In the genomic region with DNA sequence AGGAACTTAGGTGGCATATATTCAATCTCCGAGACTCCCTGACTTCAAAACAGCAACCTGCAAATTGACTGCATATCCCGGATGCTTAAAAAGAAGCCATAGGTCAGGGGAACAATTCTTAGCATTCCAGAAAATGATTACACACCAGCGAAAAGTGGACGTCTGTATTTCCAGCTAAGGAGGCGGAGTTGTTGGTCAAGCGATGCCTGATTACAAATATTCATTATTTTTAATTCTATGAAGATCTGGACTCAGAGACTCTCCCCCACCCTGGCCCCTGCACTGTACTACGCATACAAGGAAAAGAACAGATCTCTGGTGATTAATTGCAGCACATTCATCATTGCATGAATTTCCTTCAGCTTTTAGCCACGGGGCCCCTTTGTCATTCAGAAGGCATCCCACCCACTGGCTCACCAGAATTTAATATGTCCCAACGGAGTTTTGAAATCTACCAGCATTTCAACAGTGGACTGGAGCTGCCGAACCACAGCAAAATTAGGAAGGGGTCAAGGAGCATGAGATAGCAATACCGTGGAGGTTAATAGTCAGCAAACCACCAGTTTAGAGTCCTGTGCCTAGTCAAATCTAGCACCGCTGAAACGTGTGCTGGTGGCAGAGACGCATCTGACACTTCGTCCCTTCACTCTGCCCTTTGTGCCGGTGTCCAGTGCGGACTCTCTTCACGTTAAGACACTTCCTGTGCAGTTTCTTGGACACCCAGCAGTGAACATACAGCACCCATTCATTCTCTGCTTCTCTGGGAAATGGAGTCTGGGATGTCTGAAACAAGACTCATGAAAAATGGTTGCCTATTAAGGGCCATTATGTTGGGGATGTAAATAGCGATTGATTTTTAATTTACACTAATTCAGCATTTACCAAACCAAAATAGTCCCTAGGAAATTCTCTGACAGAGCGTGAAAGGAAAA, we compare ENCODE assay signal across 7 cellular contexts. TPM values are rescaled to one million over a fixed set of nuclear protein-coding genes. Genes with fewer than 3 reads are reported as not detected.
A peak's percentile ranks its signal among the peaks of the same experiment; 100 is the strongest.
DNase-seq lines count a peak whose midpoint lies in the region; TF ChIP-seq lines count a peak whose summit lies in the region.
"Not testable (repeated sequence)": the region's sequence is repeated elsewhere in the genome, so short reads cannot be mapped to it uniquely, and the experiment has no call there.

No MANE protein-coding gene starts in this region.

- DNase-seq in GM03348 (ENCODE audit: low spot score): peak; percentile 29
- peak; percentile 52 for DNase-seq in RPMI7951 (ENCODE audit: low read depth)
- DNase-seq in cardiac fibroblast (ENCODE audit: low read depth in 2 of 2): peak; percentile 77 to 81
- DNase-seq in fibroblast of gingiva (ENCODE audit: low read depth): peak; percentile 62
- DNase-seq in neural crest cell (ENCODE audit: low read depth, low spot score): not testable (repeated sequence)

- peak overlapping the region; percentile 61 for H3K4me3 Mint-ChIP-seq in neural crest cell

- not testable (repeated sequence) for TF ChIP-seq CTCF in cardiac fibroblast (IDR thresholded peaks at IDR 0.05; ENCODE audit: low read depth, low read length); neural crest cell (conservative IDR thresholded peaks at IDR 0.05)

- peaks cover 53% of the 10 kb centered on the region for H3K4me1 Mint-ChIP-seq in neural crest cell

- H3K27ac ChIP-seq in iPS-18a (ENCODE audit: low read length): not testable (repeated sequence)
- H3K27ac ChIP-seq in skeletal muscle tissue (ENCODE audit: low read depth, low read length): peak overlapping the region; percentile 76

- not testable (repeated sequence) for H3K9me3 Mint-ChIP-seq in neural crest cell

- H3K4me1 ChIP-seq in iPS-18a (ENCODE audit: control insufficient read depth, low read depth, low read length) (peaks cover 28% of the 10 kb centered on the region), skeletal muscle tissue (ENCODE audit: control insufficient read depth in 3 of 3, insufficient read depth in 3 of 3, low read length in 3 of 3) (peaks cover 78 to 87% (median 80%) of the 10 kb centered on the region in 3 donors)

- not testable (repeated sequence) for H3K36me3 ChIP-seq in iPS-18a (ENCODE audit: control insufficient read depth, low read depth, low read length); skeletal muscle tissue (ENCODE audit: control insufficient read depth in 3 of 3, insufficient read depth in 3 of 3, low read length in 3 of 3)

- not testable (repeated sequence) for H3K36me3 Mint-ChIP-seq in neural crest cell (ENCODE audit: low read depth)

- peak overlapping the region; percentile 91 for H3K27ac Mint-ChIP-seq in neural crest cell (ENCODE audit: unreplicated experiment)

- H3K4me3 ChIP-seq in cardiac fibroblast (replicated peaks in 1 of 2; ENCODE audit: low read depth in 2 of 2, low read length in 2 of 2): not testable (repeated sequence)
- H3K4me3 ChIP-seq in iPS-18a (ENCODE audit: low read length) (peak overlapping the region; percentile 26), skeletal muscle tissue (ENCODE audit: low read length in 3 of 3) (peak overlapping the region in 2 of 3 donors; percentile 13 to 17)

- not testable (repeated sequence) for H3K27me3 ChIP-seq in iPS-18a (ENCODE audit: control insufficient read depth, insufficient read depth, low read length); skeletal muscle tissue (ENCODE audit: control insufficient read depth in 3 of 3, insufficient read depth in 3 of 3, low read length in 3 of 3)

- H3K9me3 ChIP-seq in iPS-18a (ENCODE audit: control insufficient read depth, low read depth, low read length); skeletal muscle tissue (ENCODE audit: control insufficient read depth in 3 of 3, low read length in 3 of 3): not testable (repeated sequence)

- H3K9ac ChIP-seq in iPS-18a (ENCODE audit: low read length): peak overlapping the region; percentile 2
- peak overlapping the region in 2 of 3 donors; percentile 18 to 63 for H3K9ac ChIP-seq in skeletal muscle tissue (ENCODE audit: low read depth in 1 of 3, low read length in 3 of 3)

- H3K27me3 Mint-ChIP-seq in neural crest cell (ENCODE audit: low read depth): not testable (repeated sequence)

RNA-seq across cellular contexts. Expression of a gene that starts 46.8 kb away (rescaled TPM):
- total RNA-seq in RPMI7951 (2014; rRNA removed; shearing (Covaris generic)): 23.4 and 23.7 TPM in 2 replicates
- total RNA-seq in neural crest cell: 57.5 and 57.7 TPM in 2 replicates
- 153 TPM for total RNA-seq in skeletal muscle tissue
